17 cellular contexts compared by ENCODE assay signal in genomic region chr3:125470671-125471070, GRCh38. TPM values are rescaled to one million over a fixed set of nuclear protein-coding genes. Genes with fewer than 3 reads are reported as not detected.
DNase-seq lines count a peak whose midpoint lies in the region; ATAC-seq and TF ChIP-seq lines count a peak whose summit lies in the region.
"Had no signal": no experiment of that assay in that cellular context is flagged by ENCODE, and none has a peak within 500 bp of the region (broad histone marks: within the 10 kb centered on the region; RNA-seq: fewer than 3 reads in every experiment).

No MANE protein-coding gene starts in this region.

- intact Hi-C loops in esophagus muscularis mucosa (cut with DNase I), result no loop called here
- intact Hi-C loops in CD4-positive, alpha-beta memory T cell (cut with micrococcal nuclease), result no loop called here

- no peaks in the 10 kb centered on the region for H3K27me3 Mint-ChIP-seq in neural progenitor cell (ENCODE audit: insufficient read depth, low read depth)
- no peaks in the 10 kb centered on the region for H3K27me3 Mint-ChIP-seq in CD4-positive, alpha-beta memory T cell
- H3K27me3 Mint-ChIP-seq: CD4-positive, CD25-positive, alpha-beta regulatory T cell had no signal

- H3K27ac ChIP-seq in esophagus muscularis mucosa (replicated peaks in 1 of 4) (peak overlapping the region; percentile 40 to 64 (median 61)), neural progenitor cell (peak overlapping the region; percentile 3)
- no peak overlapping the region for H3K27ac ChIP-seq in CD4-positive, alpha-beta memory T cell (ENCODE audit: low read depth, low read length)

- POLR2A ChIA-PET in CD4-positive, alpha-beta memory T cell (lab: Charles Lee; ENCODE audit: partially characterized antibody), result no interaction called here

- H3K4me1 ChIP-seq in esophagus muscularis mucosa (peaks cover 0 to 19% (median 6%) of the 10 kb centered on the region in 4 donors), neural progenitor cell (no peaks in the 10 kb centered on the region)
- no peaks in the 10 kb centered on the region for H3K4me1 ChIP-seq in CD4-positive, alpha-beta memory T cell (ENCODE audit: insufficient read depth, low read length)
- H3K4me1 ChIP-seq: BE2C had no signal

- H3K9me3 ChIP-seq in esophagus muscularis mucosa, result no peaks in the 10 kb centered on the region
- no peaks in the 10 kb centered on the region for H3K9me3 ChIP-seq in neural progenitor cell (ENCODE audit: low read depth)
- H3K9me3 ChIP-seq in CD4-positive, alpha-beta memory T cell (ENCODE audit: control insufficient read depth in 1 of 2, low read length in 2 of 2), result no peaks in the 10 kb centered on the region
- H3K9me3 ChIP-seq: BE2C had no signal

- H3K9ac ChIP-seq in neural progenitor cell, result no peak overlapping the region

- TF ChIP-seq EP300 in esophagus muscularis mucosa (IDR thresholded peaks at IDR 0.05), result no peak

- no peaks in the 10 kb centered on the region for H3K4me1 Mint-ChIP-seq in neural progenitor cell
- peaks cover 0 to 1% (median 0%) of the 10 kb centered on the region in 4 donors for H3K4me1 Mint-ChIP-seq in CD4-positive, alpha-beta memory T cell
- H3K4me1 Mint-ChIP-seq: H9 had no signal

- no peak overlapping the region for H3K4me3 ChIP-seq in esophagus muscularis mucosa
- H3K4me3 ChIP-seq in neural progenitor cell, result no peak overlapping the region
- H3K4me3 ChIP-seq in CD4-positive, alpha-beta memory T cell (ENCODE audit: low read length in 2 of 2), result no peak overlapping the region
- H3K4me3 ChIP-seq: K562 had no signal

- H3K27me3 ChIP-seq in esophagus muscularis mucosa (no peaks in the 10 kb centered on the region), neural progenitor cell (no peaks in the 10 kb centered on the region)
- H3K27me3 ChIP-seq in CD4-positive, alpha-beta memory T cell (ENCODE audit: insufficient read depth, low read length), result no peaks in the 10 kb centered on the region
- H3K27me3 ChIP-seq: BE2C had no signal

- H3K4me3 Mint-ChIP-seq in neural progenitor cell, result no peak overlapping the region
- H3K4me3 Mint-ChIP-seq in CD4-positive, alpha-beta memory T cell, result no peak overlapping the region
- H3K4me3 Mint-ChIP-seq: H9 had no signal

- H3K36me3 ChIP-seq in esophagus muscularis mucosa, result peaks cover 32 to 91% (median 60%) of the 10 kb centered on the region in 4 donors
- peaks cover 20% of the 10 kb centered on the region for H3K36me3 ChIP-seq in neural progenitor cell
- H3K36me3 ChIP-seq in CD4-positive, alpha-beta memory T cell (ENCODE audit: insufficient read depth, low read length), result peaks cover 18% of the 10 kb centered on the region

- peak; percentile 59 for ATAC-seq in left lobe of liver
- ATAC-seq in GM21619 (IDR thresholded peaks at IDR 0.05; ENCODE audit: unreplicated experiment), result no peak
- no peak for ATAC-seq in GM21390 (IDR thresholded peaks at IDR 0.05; ENCODE audit: unreplicated experiment)
- ATAC-seq: K562 had no signal

- peak; percentile 1 for DNase-seq in EH (ENCODE audit: low read depth)
- DNase-seq in esophagus muscularis mucosa (ENCODE audit: extremely low spot score), result no peak
- no peak for DNase-seq in left lobe of liver (ENCODE audit: low spot score)
- DNase-seq in neural progenitor cell (ENCODE audit: low spot score), result no peak
- no peak for DNase-seq in CD4-positive, alpha-beta memory T cell
- DNase-seq in NCI-H2171 treated with DMSO at 0.1 percent for 48 hours (lab: John Stamatoyannopoulos, UW), result no peak
- DNase-seq: ACHN; BE2C; C1 segment of cervical spinal cord; CD4-positive, CD25-positive, alpha-beta regulatory T cell; DMS153; DMS79; GF-D8; H9 had no signal

- H3K27ac Mint-ChIP-seq in neural progenitor cell, result no peak overlapping the region
- H3K27ac Mint-ChIP-seq in CD4-positive, alpha-beta memory T cell, result no peak overlapping the region
- H3K27ac Mint-ChIP-seq: H9 had no signal

- whole genome bisulfite sequencing in esophagus muscularis mucosa, result 44% methylated on average over 1 of the region's 1 CpG

- no peaks in the 10 kb centered on the region for H3K79me2 ChIP-seq in neural progenitor cell (ENCODE audit: low read depth)

- TF ChIP-seq CTCF in esophagus muscularis mucosa (IDR thresholded peaks at IDR 0.05), result no peak
- no peak for TF ChIP-seq CTCF in neural progenitor cell (IDR thresholded peaks at IDR 0.05)

- H3K4me2 ChIP-seq in neural progenitor cell, result no peak overlapping the region

- H3K9me3 Mint-ChIP-seq in neural progenitor cell, result peaks cover 5% of the 10 kb centered on the region
- peaks cover 0 to 1% (median 0%) of the 10 kb centered on the region in 8 donors for H3K9me3 Mint-ChIP-seq in CD4-positive, alpha-beta memory T cell
- H3K9me3 Mint-ChIP-seq: CD4-positive, CD25-positive, alpha-beta regulatory T cell; H9 had no signal

- H4K20me1 ChIP-seq in neural progenitor cell (ENCODE audit: low read depth), result no peaks in the 10 kb centered on the region

- no peak overlapping the region for H2AFZ ChIP-seq in neural progenitor cell (replicated peaks)

- TF ChIP-seq POLR2A in esophagus muscularis mucosa (IDR thresholded peaks at IDR 0.05; ENCODE audit: low read depth), result no peak

- no peaks in the 10 kb centered on the region for H3F3A ChIP-seq in neural progenitor cell (ENCODE audit: low read depth)

- peaks cover 36% of the 10 kb centered on the region for H3K36me3 Mint-ChIP-seq in neural progenitor cell
- H3K36me3 Mint-ChIP-seq in CD4-positive, alpha-beta memory T cell, result peaks cover 50 to 55% of the 10 kb centered on the region in 2 donors

- CTCF ChIA-PET in CD4-positive, alpha-beta memory T cell (lab: Charles Lee; ENCODE audit: partially characterized antibody), result interaction anchor here (0.9 to 1.8 kb wide), 2 partner anchors 114 to 543 kb away, joined by 3 to 6 read pairs; no protein-coding TSS in a partner anchor

RNA-seq across cellular contexts. Expression of gene SNX4, which starts 49.3 kb away (rescaled TPM):
- total RNA-seq in esophagus muscularis mucosa (10 to 100 TPM; 22.9 to 47.3 (median 32.6) TPM), left lobe of liver (30.9 TPM), neural progenitor cell (ENCODE audit: low replicate concordance) (51.9 and 65.4 TPM in 2 replicates)
- total RNA-seq in CD4-positive, alpha-beta memory T cell, result 10 to 100 TPM; 23.0 to 23.6 TPM
- 10 to 100 TPM; 24.2 to 28.6 TPM for polyA plus RNA-seq in CD4-positive, alpha-beta memory T cell
